Comparison of ENCODE assay signal across 23 cellular contexts in genomic region chr21:28025111-28025510, GRCh38.
"Had no signal": no experiment of that assay in that cellular context is flagged by ENCODE, and none has a peak within 500 bp of the region (broad histone marks: within the 10 kb centered on the region; RNA-seq: fewer than 3 reads in every experiment).

No MANE protein-coding gene starts in this region.

- H3K9me3 ChIP-seq: SK-N-SH had no signal

- DNase-seq: IMR-90, Karpas-422, KG1, MG63, NCI-H1092, NCI-H1105 treated with DMSO at 0.1 percent for 48 hours, NCI-H1417 treated with DMSO at 0.1 percent for 48 hours, NCI-H146, NCI-H1694 treated with DMSO at 0.1 percent for 48 hours, NCI-H1930, NCI-H2081, NCI-H2171, NCI-H226, NCI-H446, NCI-H510A, NCI-H524 treated with DMSO at 0.1 percent for 48 hours, NCI-H69, NCI-H774, PC-3, SHP77, SK-N-SH, SW 1271 had no signal

- H3K27me3 ChIP-seq: MG63 had no signal

- H3K36me3 ChIP-seq: MG63 had no signal

- H3K27ac ChIP-seq: RWPE1 had no signal

- H3K4me3 ChIP-seq: MG63 had no signal

- H3K9ac ChIP-seq: SK-N-SH had no signal
